In the genomic region with DNA sequence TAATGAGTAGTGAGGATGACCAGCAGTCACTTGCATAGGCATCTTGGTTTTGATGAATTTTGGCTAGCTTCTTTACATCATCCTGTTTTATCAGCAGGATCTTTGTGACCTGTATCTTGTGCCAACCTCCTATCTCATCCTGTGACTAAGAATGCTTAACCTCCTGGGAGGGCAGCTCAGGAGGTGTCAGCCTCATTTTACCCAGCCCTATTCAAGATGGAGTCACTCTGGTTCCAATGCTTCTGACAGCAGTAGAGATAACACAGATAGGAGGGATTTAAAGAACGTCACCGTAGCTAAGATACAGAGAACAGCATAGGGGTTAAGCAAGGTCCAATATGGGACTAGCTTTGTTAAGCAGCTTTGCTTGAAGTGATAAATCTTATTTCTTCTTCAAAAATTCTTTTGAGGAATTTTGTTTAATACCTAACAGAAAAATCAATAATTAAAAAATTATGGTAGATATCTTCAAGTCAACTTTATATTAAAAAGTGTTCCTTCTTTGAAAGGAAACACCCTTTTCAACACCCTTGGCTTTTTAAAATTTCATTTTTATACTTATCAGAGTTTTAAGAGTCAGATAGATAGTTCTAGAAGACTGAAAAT, we compare ENCODE assay signal across 1 cellular context.
TF ChIP-seq lines count a peak whose summit lies in the region.

No MANE protein-coding gene starts in this region.

TF ChIP-seq in K562, 482 proteins besides CTCF, POLR2A, EP300 and RAD21 (continued from another document and continues in another):
- TF ChIP-seq PTBP1 (IDR thresholded peaks at IDR 0.05; ENCODE audit: low read depth, low read length) (no peak), TEAD2 (tag; IDR thresholded peaks at IDR 0.05) (peak; percentile 62; the same call in 1 of the 2 replicates), SAP30 (IDR thresholded peaks at IDR 0.05; ENCODE audit: borderline replicate concordance, insufficient read depth, low read depth, low read length, poor library complexity, severe bottlenecking) (no peak), BCL6 (CRISPR knock-in tag; IDR thresholded peaks at IDR 0.05) (peak; percentile 95), FOXP1 (CRISPR knock-in tag; IDR thresholded peaks at IDR 0.05) (no peak), CEBPG (CRISPR knock-in tag; IDR thresholded peaks at IDR 0.05) (no peak), CEBPG (tag; conservative IDR thresholded peaks at IDR 0.05 in 1 of 2, IDR thresholded peaks at IDR 0.05 in 1 of 2) (no peak), ZNF165 (CRISPR knock-in tag; IDR thresholded peaks at IDR 0.05; ENCODE audit: borderline replicate concordance) (peak; percentile 99), HDAC8 (tag; IDR thresholded peaks at IDR 0.05) (peak; percentile 97), ZNF134 (CRISPR knock-in tag; conservative IDR thresholded peaks at IDR 0.05) (peak; percentile 80; the same call in 1 of the 2 replicates), CAMTA2 (CRISPR knock-in tag; conservative IDR thresholded peaks at IDR 0.05) (no peak), RBM22 (IDR thresholded peaks at IDR 0.05; ENCODE audit: low read depth, low read length, poor library complexity, severe bottlenecking) (no peak), ESRRB (CRISPR knock-in tag; IDR thresholded peaks at IDR 0.05; ENCODE audit: borderline replicate concordance) (no peak), RBM34 (IDR thresholded peaks at IDR 0.05; ENCODE audit: borderline replicate concordance, insufficient read depth, low read length) (no peak), TRIM24 (IDR thresholded peaks at IDR 0.05) (no peak), MYBL2 (IDR thresholded peaks at IDR 0.05; ENCODE audit: low read depth) (no peak), MYBL2 (CRISPR knock-in tag; IDR thresholded peaks at IDR 0.05; ENCODE audit: borderline replicate concordance) (no peak), NELFE (IDR thresholded peaks at IDR 0.05; ENCODE audit: insufficient read depth, insufficient read length) (no peak), ZNF324 (CRISPR knock-in tag; IDR thresholded peaks at IDR 0.05) (peak; percentile 66; the same call in 1 of the 2 replicates), HNRNPUL1 (IDR thresholded peaks at IDR 0.05; ENCODE audit: low read length) (no peak), ZC3H4 (CRISPR knock-in tag; IDR thresholded peaks at IDR 0.05; ENCODE audit: borderline replicate concordance) (no peak), SMARCA5 (IDR thresholded peaks at IDR 0.05) (no peak), ZNF780A (CRISPR knock-in tag; IDR thresholded peaks at IDR 0.05) (no peak), ZNF253 (CRISPR knock-in tag; conservative IDR thresholded peaks at IDR 0.05) (no peak), BRCA1 (IDR thresholded peaks at IDR 0.05) (no peak), BRCA1 (CRISPR knock-in tag; IDR thresholded peaks at IDR 0.05) (no peak), TGIF2 (CRISPR knock-in tag; IDR thresholded peaks at IDR 0.05) (no peak), EWSR1 (IDR thresholded peaks at IDR 0.05; ENCODE audit: borderline replicate concordance, low read depth, partially characterized antibody) (no peak), ZNF76 (CRISPR knock-in tag; IDR thresholded peaks at IDR 0.05; ENCODE audit: borderline replicate concordance) (peak; percentile 99), HDAC6 (IDR thresholded peaks at IDR 0.05; ENCODE audit: low read depth, low read length) (no peak), TCFL5 (CRISPR knock-in tag; conservative IDR thresholded peaks at IDR 0.05) (peak; percentile 85), SRSF9 (IDR thresholded peaks at IDR 0.05; ENCODE audit: borderline replicate concordance, low read depth, low read length) (no peak), ZNF384 (IDR thresholded peaks at IDR 0.05; ENCODE audit: low read depth, low read length) (no peak), HMGN3 (IDR thresholded peaks at IDR 0.05; ENCODE audit: borderline replicate concordance, extremely low read depth, insufficient read length, low read depth, low read length) (no peak)
- TF ChIP-seq, protein P1, sequence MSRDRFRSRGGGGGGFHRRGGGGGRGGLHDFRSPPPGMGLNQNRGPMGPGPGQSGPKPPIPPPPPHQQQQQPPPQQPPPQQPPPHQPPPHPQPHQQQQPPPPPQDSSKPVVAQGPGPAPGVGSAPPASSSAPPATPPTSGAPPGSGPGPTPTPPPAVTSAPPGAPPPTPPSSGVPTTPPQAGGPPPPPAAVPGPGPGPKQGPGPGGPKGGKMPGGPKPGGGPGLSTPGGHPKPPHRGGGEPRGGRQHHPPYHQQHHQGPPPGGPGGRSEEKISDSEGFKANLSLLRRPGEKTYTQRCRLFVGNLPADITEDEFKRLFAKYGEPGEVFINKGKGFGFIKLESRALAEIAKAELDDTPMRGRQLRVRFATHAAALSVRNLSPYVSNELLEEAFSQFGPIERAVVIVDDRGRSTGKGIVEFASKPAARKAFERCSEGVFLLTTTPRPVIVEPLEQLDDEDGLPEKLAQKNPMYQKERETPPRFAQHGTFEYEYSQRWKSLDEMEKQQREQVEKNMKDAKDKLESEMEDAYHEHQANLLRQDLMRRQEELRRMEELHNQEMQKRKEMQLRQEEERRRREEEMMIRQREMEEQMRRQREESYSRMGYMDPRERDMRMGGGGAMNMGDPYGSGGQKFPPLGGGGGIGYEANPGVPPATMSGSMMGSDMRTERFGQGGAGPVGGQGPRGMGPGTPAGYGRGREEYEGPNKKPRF (IDR thresholded peaks at IDR 0.05; ENCODE audit: low read depth, low read length): no peak
- TF ChIP-seq, protein P2, sequence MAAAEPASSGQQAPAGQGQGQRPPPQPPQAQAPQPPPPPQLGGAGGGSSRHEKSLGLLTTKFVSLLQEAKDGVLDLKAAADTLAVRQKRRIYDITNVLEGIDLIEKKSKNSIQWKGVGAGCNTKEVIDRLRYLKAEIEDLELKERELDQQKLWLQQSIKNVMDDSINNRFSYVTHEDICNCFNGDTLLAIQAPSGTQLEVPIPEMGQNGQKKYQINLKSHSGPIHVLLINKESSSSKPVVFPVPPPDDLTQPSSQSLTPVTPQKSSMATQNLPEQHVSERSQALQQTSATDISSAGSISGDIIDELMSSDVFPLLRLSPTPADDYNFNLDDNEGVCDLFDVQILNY (CRISPR knock-in tag; IDR thresholded peaks at IDR 0.05): no peak
- TF ChIP-seq, protein P3, sequence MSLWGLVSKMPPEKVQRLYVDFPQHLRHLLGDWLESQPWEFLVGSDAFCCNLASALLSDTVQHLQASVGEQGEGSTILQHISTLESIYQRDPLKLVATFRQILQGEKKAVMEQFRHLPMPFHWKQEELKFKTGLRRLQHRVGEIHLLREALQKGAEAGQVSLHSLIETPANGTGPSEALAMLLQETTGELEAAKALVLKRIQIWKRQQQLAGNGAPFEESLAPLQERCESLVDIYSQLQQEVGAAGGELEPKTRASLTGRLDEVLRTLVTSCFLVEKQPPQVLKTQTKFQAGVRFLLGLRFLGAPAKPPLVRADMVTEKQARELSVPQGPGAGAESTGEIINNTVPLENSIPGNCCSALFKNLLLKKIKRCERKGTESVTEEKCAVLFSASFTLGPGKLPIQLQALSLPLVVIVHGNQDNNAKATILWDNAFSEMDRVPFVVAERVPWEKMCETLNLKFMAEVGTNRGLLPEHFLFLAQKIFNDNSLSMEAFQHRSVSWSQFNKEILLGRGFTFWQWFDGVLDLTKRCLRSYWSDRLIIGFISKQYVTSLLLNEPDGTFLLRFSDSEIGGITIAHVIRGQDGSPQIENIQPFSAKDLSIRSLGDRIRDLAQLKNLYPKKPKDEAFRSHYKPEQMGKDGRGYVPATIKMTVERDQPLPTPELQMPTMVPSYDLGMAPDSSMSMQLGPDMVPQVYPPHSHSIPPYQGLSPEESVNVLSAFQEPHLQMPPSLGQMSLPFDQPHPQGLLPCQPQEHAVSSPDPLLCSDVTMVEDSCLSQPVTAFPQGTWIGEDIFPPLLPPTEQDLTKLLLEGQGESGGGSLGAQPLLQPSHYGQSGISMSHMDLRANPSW (CRISPR knock-in tag; IDR thresholded peaks at IDR 0.05): no peak
- TF ChIP-seq, protein P4, sequence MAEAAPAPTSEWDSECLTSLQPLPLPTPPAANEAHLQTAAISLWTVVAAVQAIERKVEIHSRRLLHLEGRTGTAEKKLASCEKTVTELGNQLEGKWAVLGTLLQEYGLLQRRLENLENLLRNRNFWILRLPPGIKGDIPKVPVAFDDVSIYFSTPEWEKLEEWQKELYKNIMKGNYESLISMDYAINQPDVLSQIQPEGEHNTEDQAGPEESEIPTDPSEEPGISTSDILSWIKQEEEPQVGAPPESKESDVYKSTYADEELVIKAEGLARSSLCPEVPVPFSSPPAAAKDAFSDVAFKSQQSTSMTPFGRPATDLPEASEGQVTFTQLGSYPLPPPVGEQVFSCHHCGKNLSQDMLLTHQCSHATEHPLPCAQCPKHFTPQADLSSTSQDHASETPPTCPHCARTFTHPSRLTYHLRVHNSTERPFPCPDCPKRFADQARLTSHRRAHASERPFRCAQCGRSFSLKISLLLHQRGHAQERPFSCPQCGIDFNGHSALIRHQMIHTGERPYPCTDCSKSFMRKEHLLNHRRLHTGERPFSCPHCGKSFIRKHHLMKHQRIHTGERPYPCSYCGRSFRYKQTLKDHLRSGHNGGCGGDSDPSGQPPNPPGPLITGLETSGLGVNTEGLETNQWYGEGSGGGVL (CRISPR knock-in tag; IDR thresholded peaks at IDR 0.05): no peak
- TF ChIP-seq, protein P5, sequence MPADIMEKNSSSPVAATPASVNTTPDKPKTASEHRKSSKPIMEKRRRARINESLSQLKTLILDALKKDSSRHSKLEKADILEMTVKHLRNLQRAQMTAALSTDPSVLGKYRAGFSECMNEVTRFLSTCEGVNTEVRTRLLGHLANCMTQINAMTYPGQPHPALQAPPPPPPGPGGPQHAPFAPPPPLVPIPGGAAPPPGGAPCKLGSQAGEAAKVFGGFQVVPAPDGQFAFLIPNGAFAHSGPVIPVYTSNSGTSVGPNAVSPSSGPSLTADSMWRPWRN (IDR thresholded peaks at IDR 0.05; ENCODE audit: low read depth): no peak
- TF ChIP-seq, protein P6, sequence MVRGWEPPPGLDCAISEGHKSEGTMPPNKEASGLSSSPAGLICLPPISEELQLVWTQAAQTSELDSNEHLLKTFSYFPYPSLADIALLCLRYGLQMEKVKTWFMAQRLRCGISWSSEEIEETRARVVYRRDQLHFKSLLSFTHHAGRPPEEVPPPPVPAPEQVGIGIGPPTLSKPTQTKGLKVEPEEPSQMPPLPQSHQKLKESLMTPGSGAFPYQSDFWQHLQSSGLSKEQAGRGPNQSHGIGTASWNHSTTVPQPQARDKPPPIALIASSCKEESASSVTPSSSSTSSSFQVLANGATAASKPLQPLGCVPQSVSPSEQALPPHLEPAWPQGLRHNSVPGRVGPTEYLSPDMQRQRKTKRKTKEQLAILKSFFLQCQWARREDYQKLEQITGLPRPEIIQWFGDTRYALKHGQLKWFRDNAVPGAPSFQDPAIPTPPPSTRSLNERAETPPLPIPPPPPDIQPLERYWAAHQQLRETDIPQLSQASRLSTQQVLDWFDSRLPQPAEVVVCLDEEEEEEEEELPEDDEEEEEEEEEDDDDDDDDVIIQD (CRISPR knock-in tag; IDR thresholded peaks at IDR 0.05): peak; percentile 93
- TF ChIP-seq, protein P7, sequence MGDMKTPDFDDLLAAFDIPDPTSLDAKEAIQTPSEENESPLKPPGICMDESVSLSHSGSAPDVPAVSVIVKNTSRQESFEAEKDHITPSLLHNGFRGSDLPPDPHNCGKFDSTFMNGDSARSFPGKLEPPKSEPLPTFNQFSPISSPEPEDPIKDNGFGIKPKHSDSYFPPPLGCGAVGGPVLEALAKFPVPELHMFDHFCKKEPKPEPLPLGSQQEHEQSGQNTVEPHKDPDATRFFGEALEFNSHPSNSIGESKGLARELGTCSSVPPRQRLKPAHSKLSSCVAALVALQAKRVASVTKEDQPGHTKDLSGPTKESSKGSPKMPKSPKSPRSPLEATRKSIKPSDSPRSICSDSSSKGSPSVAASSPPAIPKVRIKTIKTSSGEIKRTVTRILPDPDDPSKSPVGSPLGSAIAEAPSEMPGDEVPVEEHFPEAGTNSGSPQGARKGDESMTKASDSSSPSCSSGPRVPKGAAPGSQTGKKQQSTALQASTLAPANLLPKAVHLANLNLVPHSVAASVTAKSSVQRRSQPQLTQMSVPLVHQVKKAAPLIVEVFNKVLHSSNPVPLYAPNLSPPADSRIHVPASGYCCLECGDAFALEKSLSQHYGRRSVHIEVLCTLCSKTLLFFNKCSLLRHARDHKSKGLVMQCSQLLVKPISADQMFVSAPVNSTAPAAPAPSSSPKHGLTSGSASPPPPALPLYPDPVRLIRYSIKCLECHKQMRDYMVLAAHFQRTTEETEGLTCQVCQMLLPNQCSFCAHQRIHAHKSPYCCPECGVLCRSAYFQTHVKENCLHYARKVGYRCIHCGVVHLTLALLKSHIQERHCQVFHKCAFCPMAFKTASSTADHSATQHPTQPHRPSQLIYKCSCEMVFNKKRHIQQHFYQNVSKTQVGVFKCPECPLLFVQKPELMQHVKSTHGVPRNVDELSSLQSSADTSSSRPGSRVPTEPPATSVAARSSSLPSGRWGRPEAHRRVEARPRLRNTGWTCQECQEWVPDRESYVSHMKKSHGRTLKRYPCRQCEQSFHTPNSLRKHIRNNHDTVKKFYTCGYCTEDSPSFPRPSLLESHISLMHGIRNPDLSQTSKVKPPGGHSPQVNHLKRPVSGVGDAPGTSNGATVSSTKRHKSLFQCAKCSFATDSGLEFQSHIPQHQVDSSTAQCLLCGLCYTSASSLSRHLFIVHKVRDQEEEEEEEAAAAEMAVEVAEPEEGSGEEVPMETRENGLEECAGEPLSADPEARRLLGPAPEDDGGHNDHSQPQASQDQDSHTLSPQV (IDR thresholded peaks at IDR 0.05): no peak
- TF ChIP-seq, protein P8, sequence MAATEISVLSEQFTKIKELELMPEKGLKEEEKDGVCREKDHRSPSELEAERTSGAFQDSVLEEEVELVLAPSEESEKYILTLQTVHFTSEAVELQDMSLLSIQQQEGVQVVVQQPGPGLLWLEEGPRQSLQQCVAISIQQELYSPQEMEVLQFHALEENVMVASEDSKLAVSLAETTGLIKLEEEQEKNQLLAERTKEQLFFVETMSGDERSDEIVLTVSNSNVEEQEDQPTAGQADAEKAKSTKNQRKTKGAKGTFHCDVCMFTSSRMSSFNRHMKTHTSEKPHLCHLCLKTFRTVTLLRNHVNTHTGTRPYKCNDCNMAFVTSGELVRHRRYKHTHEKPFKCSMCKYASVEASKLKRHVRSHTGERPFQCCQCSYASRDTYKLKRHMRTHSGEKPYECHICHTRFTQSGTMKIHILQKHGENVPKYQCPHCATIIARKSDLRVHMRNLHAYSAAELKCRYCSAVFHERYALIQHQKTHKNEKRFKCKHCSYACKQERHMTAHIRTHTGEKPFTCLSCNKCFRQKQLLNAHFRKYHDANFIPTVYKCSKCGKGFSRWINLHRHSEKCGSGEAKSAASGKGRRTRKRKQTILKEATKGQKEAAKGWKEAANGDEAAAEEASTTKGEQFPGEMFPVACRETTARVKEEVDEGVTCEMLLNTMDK (IDR thresholded peaks at IDR 0.05; ENCODE audit: borderline replicate concordance, insufficient read depth, low read depth, low read length, poor library complexity, severe bottlenecking): no peak
